21 cellular contexts compared by ENCODE assay signal in genomic region chr10:121813211-121813812, GRCh38.
DNase-seq lines count a peak whose midpoint lies in the region; TF ChIP-seq lines count a peak whose summit lies in the region.
"Had no signal": no experiment of that assay in that cellular context is flagged by ENCODE, and none has a peak within 500 bp of the region (broad histone marks: within the 10 kb centered on the region; RNA-seq: fewer than 3 reads in every experiment).

No MANE protein-coding gene starts in this region.

- no peak overlapping the region for H3K4me3 ChIP-seq in fibroblast of villous mesenchyme (ENCODE audit: low read depth, low read length)
- no peak overlapping the region for H3K4me3 ChIP-seq in tibial nerve
- H3K4me3 ChIP-seq: spleen, vagina had no signal

- no peaks in the 10 kb centered on the region for H3K4me1 ChIP-seq in tibial nerve
- H3K4me1 ChIP-seq: spleen, vagina had no signal

- DNase-seq in GM03348 (ENCODE audit: low spot score), result peak; percentile 20
- DNase-seq in NCI-H69 (lab: John Stamatoyannopoulos, UW), result peak; percentile 14
- peak; percentile 19 for DNase-seq in fibroblast of villous mesenchyme (ENCODE audit: low read depth)
- DNase-seq in renal cortical epithelial cell (ENCODE audit: low read depth), result peak; percentile 53
- DNase-seq in activated CD8-positive, alpha-beta memory T cell treated with anti-CD3 and anti-CD28 coated beads for 24 hours, result no peak
- no peak for DNase-seq in tibial nerve (ENCODE audit: low spot score in 2 of 2)
- no peak for DNase-seq in mesenteric fat pad (ENCODE audit: low spot score)
- DNase-seq: activated CD4-positive, alpha-beta T cell treated with anti-CD3 and anti-CD28 coated beads, Interleukin-2, amount 50 U/mL, for 4 hours; activated naive CD4-positive, alpha-beta T cell treated with anti-CD3 and anti-CD28 coated beads for 36 hours; activated T-cell treated with anti-CD3 and anti-CD28 coated beads, Interleukin-2, amount 50 U/mL, for 1 hour; C1 segment of cervical spinal cord; cortex of kidney; DMS153; glutamatergic neuron; Kasumi-1; NCI-H1436 treated with DMSO at 0.1 percent for 48 hours; NCI-H446; spleen; stimulated activated CD8-positive, alpha-beta memory T cell treated with anti-CD3 and anti-CD28 coated beads, Interleukin-4, amount 100 ng/mL, for 48 hours had no signal

- H3K27me3 ChIP-seq in tibial nerve, result no peaks in the 10 kb centered on the region
- H3K27me3 ChIP-seq: spleen, vagina had no signal

- H3K27ac ChIP-seq in tibial nerve, result no peak overlapping the region
- H3K27ac ChIP-seq: spleen, vagina, VCaP had no signal

- no peak for TF ChIP-seq EP300 in tibial nerve (IDR thresholded peaks at IDR 0.05)

- TF ChIP-seq POLR2A in tibial nerve (IDR thresholded peaks at IDR 0.05), result no peak

- WGBS in tibial nerve, 2 donors, result 79 to 86% methylated on average over 1 of the region's 1 CpG

- TF ChIP-seq CTCF in fibroblast of villous mesenchyme (IDR thresholded peaks at IDR 0.05; ENCODE audit: insufficient read depth, low read depth, low read length) (no peak), tibial nerve (IDR thresholded peaks at IDR 0.05) (no peak)

- H3K9me3 ChIP-seq in tibial nerve, result no peaks in the 10 kb centered on the region
- H3K9me3 ChIP-seq: spleen, vagina had no signal

- peaks cover 0 to 18% (median 0%) of the 10 kb centered on the region in 3 donors for H3K36me3 ChIP-seq in tibial nerve
- H3K36me3 ChIP-seq: vagina had no signal

Comparison
In these comparisons a context has a peak if more than half of its experiments do, and no peak if none do; other contexts are left out.
1. DNase-seq: peak in GM03348 (single experiment), NCI-H69 (single experiment), fibroblast of villous mesenchyme (single experiment) and renal cortical epithelial cell (single experiment); none in activated CD8-positive, alpha-beta memory T cell treated with anti-CD3 and anti-CD28 coated beads for 24 hours (single experiment), tibial nerve (0 of 2) and mesenteric fat pad (single experiment).